ENCODE assay signal across 19 cellular contexts in the genomic region with DNA sequence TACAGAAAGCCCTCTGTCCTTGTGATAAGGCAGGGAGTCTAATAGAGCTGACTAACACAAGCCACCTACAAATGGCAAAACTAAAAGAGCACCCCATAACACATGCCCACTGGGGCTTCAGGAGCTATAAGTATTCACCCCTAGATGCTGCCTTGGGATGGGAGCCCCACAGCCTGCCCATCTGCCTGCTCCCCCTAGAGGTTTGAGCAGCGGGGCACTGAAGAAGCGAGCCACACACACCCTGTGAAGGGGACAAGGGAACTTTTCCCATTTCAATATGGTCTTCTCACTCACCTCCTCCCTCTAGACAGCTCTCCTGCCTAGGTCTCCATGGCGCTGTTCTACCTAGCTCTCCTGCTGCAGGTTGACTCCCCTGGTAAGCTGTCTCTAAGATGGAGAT.
A peak's percentile ranks its signal among the peaks of the same experiment; 100 is the strongest.
DNase-seq lines count a peak whose midpoint lies in the region; ATAC-seq, FAIRE-seq and TF ChIP-seq lines count a peak whose summit lies in the region.
"Had no signal": no experiment of that assay in that cellular context is flagged by ENCODE, and none has a peak within 500 bp of the region (broad histone marks: within the 10 kb centered on the region; RNA-seq: fewer than 3 reads in every experiment).

No MANE protein-coding gene starts in this region.

- no TSS peak for BruUV-seq in HepG2 (replicated peaks; lab: Mats Ljungman, UMichigan)

- no peak overlapping the region for H3K27ac Mint-ChIP-seq in endodermal cell
- H3K27ac Mint-ChIP-seq: IgD-negative memory B cell, T-helper 17 cell had no signal

- no peaks in the 10 kb centered on the region for H3K27me3 Mint-ChIP-seq in endodermal cell (ENCODE audit: insufficient read depth)
- H3K27me3 Mint-ChIP-seq: T-helper 17 cell had no signal

- peak; percentile 9; the same call in 1 of the 3 replicates for ATAC-seq in HepG2
- ATAC-seq in right lobe of liver, result no peak
- ATAC-seq in body of pancreas, result no peak
- no peak for ATAC-seq in GM19455 (IDR thresholded peaks at IDR 0.05; ENCODE audit: unreplicated experiment)
- no peak for ATAC-seq in GM19452 (IDR thresholded peaks at IDR 0.05; ENCODE audit: unreplicated experiment)
- ATAC-seq: T-helper 17 cell had no signal

- TF ChIP-seq POLR2A in HepG2 (IDR thresholded peaks at IDR 0.05; ENCODE audit: insufficient read depth in 1 of 2, low read depth in 2 of 2, low read length in 2 of 2) (no peak), right lobe of liver (IDR thresholded peaks at IDR 0.05) (no peak), body of pancreas (IDR thresholded peaks at IDR 0.05) (no peak)

- H2AFZ ChIP-seq in HepG2 (ENCODE audit: low read length) (no peak overlapping the region), Loucy (ENCODE audit: low read length) (no peak overlapping the region)

- DNase-seq in HepG2 (ENCODE audit: low spot score) (no peak), right lobe of liver (no peak), endodermal cell (peak; percentile 67), G401 (ENCODE audit: low spot score) (no peak), body of pancreas (no peak)
- DNase-seq: DMS 273 treated with DMSO at 0.1 percent for 48 hours, EL, NCI-H1048, NCI-H1694, SHP77 treated with DMSO at 0.1 percent for 48 hours, T-helper 17 cell had no signal

- H3K4me1 Mint-ChIP-seq in endodermal cell, result peaks cover 26% of the 10 kb centered on the region

- no peaks in the 10 kb centered on the region for H3K9me3 ChIP-seq in HepG2 (ENCODE audit: low read length)
- H3K9me3 ChIP-seq in right lobe of liver, result no peaks in the 10 kb centered on the region
- no peaks in the 10 kb centered on the region for H3K9me3 ChIP-seq in Loucy (ENCODE audit: insufficient read depth, low read depth, low read length)
- no peaks in the 10 kb centered on the region for H3K9me3 ChIP-seq in endodermal cell (ENCODE audit: control insufficient read depth, low read length)
- no peaks in the 10 kb centered on the region for H3K9me3 ChIP-seq in body of pancreas
- H3K9me3 ChIP-seq: BLaER1, HAP-1 had no signal

- H3K27ac ChIP-seq in HepG2 (ENCODE audit: extremely low read length, insufficient read depth, low read length), result no peak overlapping the region
- no peak overlapping the region for H3K27ac ChIP-seq in right lobe of liver
- H3K27ac ChIP-seq in endodermal cell (ENCODE audit: low read depth, low read length), result no peak overlapping the region
- H3K27ac ChIP-seq in body of pancreas, result no peak overlapping the region
- H3K27ac ChIP-seq: 22Rv1, BLaER1 had no signal

- H3K9me3 Mint-ChIP-seq in endodermal cell, result no peaks in the 10 kb centered on the region

- TF ChIP-seq EP300 in HepG2 (IDR thresholded peaks at IDR 0.05; ENCODE audit: low read depth in 2 of 2, low read length in 2 of 2), result no peak
- no peak for TF ChIP-seq EP300 in HepG2 (CRISPR knock-in tag; IDR thresholded peaks at IDR 0.05; ENCODE audit: borderline replicate concordance)

- FAIRE-seq in HepG2 (lab: Jason Lieb, UNC), result no peak
- FAIRE-seq: RCC 7860 had no signal

- H3K9ac ChIP-seq in HepG2 (ENCODE audit: insufficient read depth, low read depth, low read length), result no peak overlapping the region
- H3K9ac ChIP-seq in Loucy (ENCODE audit: low read depth, low read length, poor library complexity, severe bottlenecking), result no peak overlapping the region
- H3K9ac ChIP-seq in endodermal cell (ENCODE audit: extremely low read depth, low read length, poor library complexity, severe bottlenecking), result no peak overlapping the region
- H3K9ac ChIP-seq: BLaER1 had no signal

- H3K4me3 Mint-ChIP-seq in endodermal cell, result no peak overlapping the region
- H3K4me3 Mint-ChIP-seq: IgD-negative memory B cell, T-helper 17 cell had no signal

- H3K36me3 ChIP-seq in HepG2 (replicated peaks in 1 of 2; ENCODE audit: control insufficient read depth in 1 of 2, insufficient read depth in 2 of 2, low read length in 2 of 2) (no peaks in the 10 kb centered on the region), right lobe of liver (no peaks in the 10 kb centered on the region), Loucy (ENCODE audit: insufficient read depth, low read length) (no peaks in the 10 kb centered on the region), endodermal cell (ENCODE audit: control insufficient read depth, insufficient read depth, low read length) (no peaks in the 10 kb centered on the region), body of pancreas (replicated peaks in 1 of 2; ENCODE audit: insufficient read depth in 1 of 2, low read depth in 2 of 2) (no peaks in the 10 kb centered on the region)
- H3K36me3 ChIP-seq: BLaER1, HAP-1 had no signal

- H3F3A ChIP-seq in Loucy (ENCODE audit: low read depth), result no peaks in the 10 kb centered on the region

- H3K4me1 ChIP-seq in HepG2 (ENCODE audit: insufficient read depth, low read length) (peaks cover 93% of the 10 kb centered on the region), right lobe of liver (peaks cover 0 to 32% (median 13%) of the 10 kb centered on the region in 4 donors), Loucy (ENCODE audit: insufficient read depth, low read length, poor library complexity, severe bottlenecking) (no peaks in the 10 kb centered on the region), endodermal cell (ENCODE audit: control insufficient read depth, insufficient read depth, low read length) (peaks cover 24% of the 10 kb centered on the region), body of pancreas (peaks cover 43% of the 10 kb centered on the region)
- H3K4me1 ChIP-seq: HAP-1 had no signal

- H3K79me2 ChIP-seq in HepG2 (ENCODE audit: insufficient read depth, low read length) (no peaks in the 10 kb centered on the region), Loucy (ENCODE audit: insufficient read depth, low read length) (no peaks in the 10 kb centered on the region)

- WGBS in HepG2 (ENCODE audit: low lambda C conversion rate), result 98% methylated on average over 3 of the region's 3 CpGs
- WGBS in right lobe of liver (ENCODE audit: insufficient coverage, low coverage, low lambda C conversion rate, missing lambda C conversion rate), result no CpG with 5 or more reads among the region's 3 CpGs
- 83 to 87% methylated on average over 1 to 3 of the region's 3 CpGs for WGBS in endodermal cell (ENCODE audit: insufficient coverage in 1 of 2, insufficient read length in 1 of 2), 2 experiments
- WGBS in body of pancreas, 2 donors, result 97 to 100% methylated on average over 2 to 3 of the region's 3 CpGs

- H4K20me1 ChIP-seq in HepG2 (ENCODE audit: insufficient read depth, low read length), result no peaks in the 10 kb centered on the region
- H4K20me1 ChIP-seq in Loucy (ENCODE audit: insufficient read depth, low read length, poor library complexity, severe bottlenecking), result no peaks in the 10 kb centered on the region

- intact Hi-C loops in HepG2 (cut with micrococcal nuclease; ENCODE audit: unreplicated experiment) (no loop called here), right lobe of liver (cut with DNase I) (no loop called here), body of pancreas (cut with DNase I) (no loop called here)

- H3K4me2 ChIP-seq in HepG2 (ENCODE audit: low read depth, low read length), result no peak overlapping the region
- H3K4me2 ChIP-seq in Loucy (ENCODE audit: low read depth, low read length, poor library complexity, severe bottlenecking), result no peak overlapping the region
- H3K4me2 ChIP-seq: BLaER1 had no signal

- CTCF ChIA-PET in HepG2 (lab: Yijun Ruan, JAX; ENCODE audit: low intra/inter-chr PET ratio, low total read pairs), result no interaction called here

- TF ChIP-seq RAD21 in HepG2 (CRISPR knock-in tag; IDR thresholded peaks at IDR 0.05), result no peak

- POLR2A ChIA-PET in HepG2 (lab: Yijun Ruan, JAX), result interaction anchor here (0.7 kb wide), 1 partner anchor 16 kb away, joined by 3 read pairs; no protein-coding TSS in a partner anchor

- no peaks in the 10 kb centered on the region for H3K36me3 Mint-ChIP-seq in endodermal cell (ENCODE audit: low read depth)
- H3K36me3 Mint-ChIP-seq: IgD-negative memory B cell had no signal

- H3K27me3 ChIP-seq in HepG2 (ENCODE audit: control insufficient read depth in 1 of 2, insufficient read depth in 2 of 2, low read length in 2 of 2), result no peaks in the 10 kb centered on the region
- H3K27me3 ChIP-seq in right lobe of liver, result no peaks in the 10 kb centered on the region
- no peaks in the 10 kb centered on the region for H3K27me3 ChIP-seq in Loucy (ENCODE audit: insufficient read depth, low read length, poor library complexity, severe bottlenecking)
- H3K27me3 ChIP-seq in endodermal cell (ENCODE audit: control insufficient read depth, insufficient read depth, low read length, poor library complexity, severe bottlenecking), result no peaks in the 10 kb centered on the region
- no peaks in the 10 kb centered on the region for H3K27me3 ChIP-seq in body of pancreas

- H3K9me2 ChIP-seq in Loucy (replicated peaks; ENCODE audit: low read depth, low read length), result no peaks in the 10 kb centered on the region

- TF ChIP-seq CTCF in HepG2 (CRISPR knock-in tag; IDR thresholded peaks at IDR 0.05) (peak; percentile 30), right lobe of liver (IDR thresholded peaks at IDR 0.05) (no peak), Loucy (conservative IDR thresholded peaks at IDR 0.05; ENCODE audit: low read length) (peak; percentile 38; the same call in 1 of the 2 replicates), endodermal cell (conservative IDR thresholded peaks at IDR 0.05) (peak; percentile 63), body of pancreas (IDR thresholded peaks at IDR 0.05) (no peak)

- no peak overlapping the region for H3K4me3 ChIP-seq in HepG2 (replicated peaks in 1 of 3; ENCODE audit: insufficient read depth in 1 of 3, low read depth in 2 of 3, low read length in 3 of 3)
- no peak overlapping the region for H3K4me3 ChIP-seq in right lobe of liver
- H3K4me3 ChIP-seq in Loucy (ENCODE audit: low read length, poor library complexity, severe bottlenecking), result no peak overlapping the region
- H3K4me3 ChIP-seq in endodermal cell (ENCODE audit: low read length), result no peak overlapping the region
- H3K4me3 ChIP-seq in body of pancreas, result no peak overlapping the region
- H3K4me3 ChIP-seq: BLaER1, HAP-1 had no signal

- in situ Hi-C loops in HepG2 (cut with HindIII; ENCODE audit: extremely low pct_ligation_motif_present, low pct_unique_long_range_greater_than_20kb) (no loop called here), G401 (cut with HindIII; ENCODE audit: low sequenced_read_pairs) (no loop called here)

TF ChIP-seq in HepG2, 621 proteins besides CTCF, POLR2A, EP300 and RAD21:
- TF ChIP-seq BHLHE40 (IDR thresholded peaks at IDR 0.05; ENCODE audit: low read length), result no peak
- no peak for TF ChIP-seq ZFP36L2 (CRISPR knock-in tag; IDR thresholded peaks at IDR 0.05)
- peak; percentile 33; the same call in 1 of the 2 replicates for TF ChIP-seq STAG1 (CRISPR knock-in tag; IDR thresholded peaks at IDR 0.05)
- 0 out of 2 replicates have a peak, but pooled peaks have one; percentile 46 for TF ChIP-seq KAT7 (CRISPR knock-in tag; IDR thresholded peaks at IDR 0.05; ENCODE audit: borderline replicate concordance)
- 0 out of 2 replicates have a peak, but pooled peaks have one; percentile 24 for TF ChIP-seq ZBTB38 (CRISPR knock-in tag; IDR thresholded peaks at IDR 0.05)
- no peak for TF ChIP-seq ZNF891 (CRISPR knock-in tag; IDR thresholded peaks at IDR 0.05)

Comparison
In these comparisons a context has a peak if more than half of its experiments do, and no peak if none do; other contexts are left out.
1. CTCF ChIP-seq: peak in HepG2 (single experiment), Loucy (single experiment) and endodermal cell (single experiment); none in right lobe of liver (0 of 4) and body of pancreas (0 of 7).